In genomic region chr3:129992781-129993180, GRCh38 we compare ENCODE assay signal across 10 cellular contexts. TPM values are rescaled to one million over a fixed set of nuclear protein-coding genes. Genes with fewer than 3 reads are reported as not detected.
DNase-seq lines count a peak whose midpoint lies in the region; ATAC-seq and TF ChIP-seq lines count a peak whose summit lies in the region.
"Had no signal": no experiment of that assay in that cellular context is flagged by ENCODE, and none has a peak within 500 bp of the region (broad histone marks: within the 10 kb centered on the region; RNA-seq: fewer than 3 reads in every experiment).

No MANE protein-coding gene starts in this region.

- H4K20me1 ChIP-seq in DOHH2 (ENCODE audit: control insufficient read depth, insufficient read depth, low read depth, low read length) = no peaks in the 10 kb centered on the region

- TF ChIP-seq CTCF in DOHH2 (IDR thresholded peaks at IDR 0.05; ENCODE audit: low read depth, low read length, poor library complexity, severe bottlenecking) (peak; percentile 31), brain microvascular endothelial cell (IDR thresholded peaks at IDR 0.05; ENCODE audit: low read depth, low read length, missing control alignments) (peak; percentile 73), mucosa of descending colon (IDR thresholded peaks at IDR 0.05) (no peak), lower lobe of right lung (IDR thresholded peaks at IDR 0.05) (no peak)

- H3K36me3 ChIP-seq in DOHH2 (ENCODE audit: control insufficient read depth, low read length) (no peaks in the 10 kb centered on the region), brain microvascular endothelial cell (replicated peaks) (no peaks in the 10 kb centered on the region), mucosa of descending colon (ENCODE audit: low read depth) (no peaks in the 10 kb centered on the region), lower lobe of right lung (no peaks in the 10 kb centered on the region)

- ATAC-seq in mucosa of descending colon = peak; percentile 16
- no peak for ATAC-seq in GM18517 (IDR thresholded peaks at IDR 0.05; ENCODE audit: unreplicated experiment)
- no peak for ATAC-seq in lower lobe of right lung
- ATAC-seq in HG02870 (IDR thresholded peaks at IDR 0.05; ENCODE audit: unreplicated experiment) = no peak

- H3K4me3 ChIP-seq in DOHH2 (ENCODE audit: low read length) (no peak overlapping the region), brain microvascular endothelial cell (ENCODE audit: low read depth, low read length) (no peak overlapping the region), mucosa of descending colon (no peak overlapping the region), lower lobe of right lung (no peak overlapping the region)

- DNase-seq in HuH-7 (ENCODE audit: low spot score) (peak; percentile 68), brain microvascular endothelial cell (no peak), mucosa of descending colon (no peak), lower lobe of right lung (no peak)
- DNase-seq in stimulated activated naive CD4-positive, alpha-beta T cell (lab: John Stamatoyannopoulos, UW) = no peak
- DNase-seq: activated CD4-positive, alpha-beta T cell treated with anti-CD3 and anti-CD28 coated beads for 4 hours; nucleus accumbens had no signal

- H3K9me3 ChIP-seq in DOHH2 (ENCODE audit: control insufficient read depth, insufficient read depth, low read length) (no peaks in the 10 kb centered on the region), mucosa of descending colon (no peaks in the 10 kb centered on the region), lower lobe of right lung (no peaks in the 10 kb centered on the region)

- in situ Hi-C loops in brain microvascular endothelial cell (cut with HindIII; ENCODE audit: low pct_ligation_motif_present, low sequenced_read_pairs) = no loop called here

- H3K79me2 ChIP-seq in DOHH2 (ENCODE audit: control insufficient read depth, low read length) = no peaks in the 10 kb centered on the region

- H3K27ac ChIP-seq in DOHH2 (ENCODE audit: low read depth, low read length) (no peak overlapping the region), brain microvascular endothelial cell (no peak overlapping the region), lower lobe of right lung (no peak overlapping the region)

- intact Hi-C loops in mucosa of descending colon (cut with DNase I, micrococcal nuclease) = no loop called here
- intact Hi-C loops in lower lobe of right lung (cut with DNase I) = no loop called here

- H3K27me3 ChIP-seq in DOHH2 (ENCODE audit: control insufficient read depth, low read length) = peaks cover 20% of the 10 kb centered on the region
- H3K27me3 ChIP-seq in brain microvascular endothelial cell (replicated peaks) = peaks cover 3% of the 10 kb centered on the region
- peaks cover 5% of the 10 kb centered on the region for H3K27me3 ChIP-seq in lower lobe of right lung (ENCODE audit: low read depth)

- no peaks in the 10 kb centered on the region for H3K9me2 ChIP-seq in DOHH2 (replicated peaks; ENCODE audit: control insufficient read depth, low read length)

- H3K4me2 ChIP-seq in DOHH2 (ENCODE audit: low read length) = no peak overlapping the region

- no peaks in the 10 kb centered on the region for H3K4me1 ChIP-seq in DOHH2 (ENCODE audit: control insufficient read depth, low read length)
- no peaks in the 10 kb centered on the region for H3K4me1 ChIP-seq in mucosa of descending colon (ENCODE audit: low read depth)
- no peaks in the 10 kb centered on the region for H3K4me1 ChIP-seq in lower lobe of right lung

- H3F3A ChIP-seq in DOHH2 (ENCODE audit: control insufficient read depth, insufficient read depth) = no peaks in the 10 kb centered on the region

RNA-seq across cellular contexts. Expression of gene TRH, which starts 18.3 kb away (rescaled TPM):
- total RNA-seq in mucosa of descending colon (not detected), lower lobe of right lung (not detected)

Comparison
In these comparisons a context has a peak if more than half of its experiments do, and no peak if none do; other contexts are left out.
1. CTCF ChIP-seq: peak in DOHH2 (single experiment) and brain microvascular endothelial cell (single experiment); none in mucosa of descending colon (single experiment) and lower lobe of right lung (single experiment).